Comparison of ENCODE assay signal across 1 cellular context in genomic region chr1:111669268-111669667, GRCh38.
A peak's percentile ranks its signal among the peaks of the same experiment; 100 is the strongest.
TF ChIP-seq lines count a peak whose summit lies in the region.

No MANE protein-coding gene starts in this region.

TF ChIP-seq in K562, 482 proteins besides CTCF, POLR2A, EP300 and RAD21 (continued from another document):
- no peak for TF ChIP-seq THRA (IDR thresholded peaks at IDR 0.05)
- no peak for TF ChIP-seq ZBTB26 (CRISPR knock-in tag; IDR thresholded peaks at IDR 0.05)
- TF ChIP-seq CREB1 (IDR thresholded peaks at IDR 0.05), result no peak
- no peak for TF ChIP-seq CREB1 (CRISPR knock-in tag; IDR thresholded peaks at IDR 0.05)
- no peak for TF ChIP-seq ZNF584 (CRISPR knock-in tag; IDR thresholded peaks at IDR 0.05; ENCODE audit: low read depth)
- no peak for TF ChIP-seq GABPB2 (CRISPR knock-in tag; conservative IDR thresholded peaks at IDR 0.05)
- TF ChIP-seq ZNF717 (CRISPR knock-in tag; IDR thresholded peaks at IDR 0.05), result no peak
- no peak for TF ChIP-seq POLR3G (IDR thresholded peaks at IDR 0.05; ENCODE audit: extremely low read depth, insufficient read length, insufficient replicate concordance)
- TF ChIP-seq, protein P1, sequence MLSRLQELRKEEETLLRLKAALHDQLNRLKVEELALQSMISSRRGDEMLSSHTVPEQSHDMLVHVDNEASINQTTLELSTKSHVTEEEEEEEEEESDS (CRISPR knock-in tag; IDR thresholded peaks at IDR 0.05), result no peak
- peak; percentile 14 for TF ChIP-seq CCNT2 (IDR thresholded peaks at IDR 0.05; ENCODE audit: borderline replicate concordance, extremely low read depth, insufficient read length, low read depth, low read length)
- TF ChIP-seq MCM3 (IDR thresholded peaks at IDR 0.05), result no peak
- 0 out of 4 replicates have a peak, but pooled peaks of 1 of the 2 experiments have one; percentile 32 for TF ChIP-seq RCOR1 (IDR thresholded peaks at IDR 0.05; ENCODE audit: borderline replicate concordance in 1 of 2, low read depth in 2 of 2, low read length in 2 of 2)
- TF ChIP-seq KAT7 (CRISPR knock-in tag; IDR thresholded peaks at IDR 0.05; ENCODE audit: borderline replicate concordance), result no peak
- no peak for TF ChIP-seq CHD4 (IDR thresholded peaks at IDR 0.05; ENCODE audit: insufficient read depth, insufficient replicate concordance, low read depth, low read length, poor library complexity, severe bottlenecking)
- TF ChIP-seq ZNF316 (IDR thresholded peaks at IDR 0.05), result 0 out of 2 replicates have a peak, but pooled peaks have one; percentile 17
- TF ChIP-seq ERF (CRISPR knock-in tag; IDR thresholded peaks at IDR 0.05), result no peak
- peak; percentile 76; the same call in 1 of the 2 replicates for TF ChIP-seq DPF2 (IDR thresholded peaks at IDR 0.05)
- TF ChIP-seq KDM5B (IDR thresholded peaks at IDR 0.05; ENCODE audit: insufficient replicate concordance, low read depth, low read length), result no peak
- TF ChIP-seq RNF2 (IDR thresholded peaks at IDR 0.05), result no peak
- no peak for TF ChIP-seq ZNF431 (CRISPR knock-in tag; IDR thresholded peaks at IDR 0.05)
- TF ChIP-seq, protein P2, sequence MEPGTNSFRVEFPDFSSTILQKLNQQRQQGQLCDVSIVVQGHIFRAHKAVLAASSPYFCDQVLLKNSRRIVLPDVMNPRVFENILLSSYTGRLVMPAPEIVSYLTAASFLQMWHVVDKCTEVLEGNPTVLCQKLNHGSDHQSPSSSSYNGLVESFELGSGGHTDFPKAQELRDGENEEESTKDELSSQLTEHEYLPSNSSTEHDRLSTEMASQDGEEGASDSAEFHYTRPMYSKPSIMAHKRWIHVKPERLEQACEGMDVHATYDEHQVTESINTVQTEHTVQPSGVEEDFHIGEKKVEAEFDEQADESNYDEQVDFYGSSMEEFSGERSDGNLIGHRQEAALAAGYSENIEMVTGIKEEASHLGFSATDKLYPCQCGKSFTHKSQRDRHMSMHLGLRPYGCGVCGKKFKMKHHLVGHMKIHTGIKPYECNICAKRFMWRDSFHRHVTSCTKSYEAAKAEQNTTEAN (CRISPR knock-in tag; IDR thresholded peaks at IDR 0.05), result no peak
- TF ChIP-seq CBX1 (IDR thresholded peaks at IDR 0.05; ENCODE audit: low read depth), result no peak
- TF ChIP-seq TRIM24 (IDR thresholded peaks at IDR 0.05), result no peak
- no peak for TF ChIP-seq BRCA1 (IDR thresholded peaks at IDR 0.05)
- TF ChIP-seq BRCA1 (CRISPR knock-in tag; IDR thresholded peaks at IDR 0.05), result no peak
- TF ChIP-seq RFX1 (IDR thresholded peaks at IDR 0.05), result no peak
- TF ChIP-seq SIX5 (IDR thresholded peaks at IDR 0.05; ENCODE audit: borderline replicate concordance in 1 of 2, insufficient read depth in 1 of 2, low read depth in 1 of 2, low read length in 2 of 2), result no peak
- no peak for TF ChIP-seq POLR2AphosphoS5 (IDR thresholded peaks at IDR 0.05; ENCODE audit: control insufficient read depth, insufficient read depth, low read depth, low read length)
- TF ChIP-seq ZBTB8A (IDR thresholded peaks at IDR 0.05; ENCODE audit: partially characterized antibody), result no peak
- TF ChIP-seq, protein P3, sequence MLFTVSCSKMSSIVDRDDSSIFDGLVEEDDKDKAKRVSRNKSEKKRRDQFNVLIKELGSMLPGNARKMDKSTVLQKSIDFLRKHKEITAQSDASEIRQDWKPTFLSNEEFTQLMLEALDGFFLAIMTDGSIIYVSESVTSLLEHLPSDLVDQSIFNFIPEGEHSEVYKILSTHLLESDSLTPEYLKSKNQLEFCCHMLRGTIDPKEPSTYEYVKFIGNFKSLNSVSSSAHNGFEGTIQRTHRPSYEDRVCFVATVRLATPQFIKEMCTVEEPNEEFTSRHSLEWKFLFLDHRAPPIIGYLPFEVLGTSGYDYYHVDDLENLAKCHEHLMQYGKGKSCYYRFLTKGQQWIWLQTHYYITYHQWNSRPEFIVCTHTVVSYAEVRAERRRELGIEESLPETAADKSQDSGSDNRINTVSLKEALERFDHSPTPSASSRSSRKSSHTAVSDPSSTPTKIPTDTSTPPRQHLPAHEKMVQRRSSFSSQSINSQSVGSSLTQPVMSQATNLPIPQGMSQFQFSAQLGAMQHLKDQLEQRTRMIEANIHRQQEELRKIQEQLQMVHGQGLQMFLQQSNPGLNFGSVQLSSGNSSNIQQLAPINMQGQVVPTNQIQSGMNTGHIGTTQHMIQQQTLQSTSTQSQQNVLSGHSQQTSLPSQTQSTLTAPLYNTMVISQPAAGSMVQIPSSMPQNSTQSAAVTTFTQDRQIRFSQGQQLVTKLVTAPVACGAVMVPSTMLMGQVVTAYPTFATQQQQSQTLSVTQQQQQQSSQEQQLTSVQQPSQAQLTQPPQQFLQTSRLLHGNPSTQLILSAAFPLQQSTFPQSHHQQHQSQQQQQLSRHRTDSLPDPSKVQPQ (CRISPR knock-in tag; IDR thresholded peaks at IDR 0.05; ENCODE audit: borderline replicate concordance), result no peak
- 0 out of 2 replicates have a peak, but pooled peaks have one; percentile 53 for TF ChIP-seq ZNF311 (CRISPR knock-in tag; IDR thresholded peaks at IDR 0.05)
- TF ChIP-seq ZNF277 (CRISPR knock-in tag; IDR thresholded peaks at IDR 0.05; ENCODE audit: borderline replicate concordance), result no peak
- TF ChIP-seq BMI1 (IDR thresholded peaks at IDR 0.05; ENCODE audit: low read length), result no peak
- TF ChIP-seq TCF3 (CRISPR knock-in tag; IDR thresholded peaks at IDR 0.05), result peak; percentile 48
- TF ChIP-seq COPS2 (conservative IDR thresholded peaks at IDR 0.05), result no peak
